29 cellular contexts compared by ENCODE assay signal in the genomic region with DNA sequence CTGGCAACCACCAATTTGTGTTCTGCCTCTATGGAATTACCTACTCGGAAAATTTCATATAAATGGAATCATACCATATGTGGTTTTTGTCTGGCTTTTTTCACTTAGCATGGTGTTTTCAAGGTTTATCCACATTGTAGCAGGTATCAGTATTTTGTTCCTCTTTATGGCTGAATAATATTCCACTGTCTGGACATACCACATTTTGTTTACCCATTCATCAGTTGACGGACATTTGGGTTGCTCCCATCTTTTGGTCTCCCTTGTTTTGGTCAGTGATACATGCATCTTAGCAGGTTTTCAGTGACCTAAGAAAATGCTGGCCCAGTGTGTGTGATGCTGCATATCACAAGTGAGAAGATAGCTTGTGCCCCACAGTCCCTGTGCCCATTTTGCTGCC.
"Had no signal": no experiment of that assay in that cellular context is flagged by ENCODE, and none has a peak within 500 bp of the region (broad histone marks: within the 10 kb centered on the region; RNA-seq: fewer than 3 reads in every experiment).

No MANE protein-coding gene starts in this region.

- H3K4me3 ChIP-seq: neural progenitor cell, pancreas, prostate gland, right atrium auricular region, right lobe of liver, sigmoid colon, stomach, suprapubic skin, testis, tibial artery, transverse colon, upper lobe of right lung, uterus had no signal

- H3K27ac Mint-ChIP-seq: naive thymus-derived CD4-positive, alpha-beta T cell; natural killer cell; neural progenitor cell; stimulated activated effector memory CD8-positive, alpha-beta T cell treated with anti-CD3 and anti-CD28 coated beads, Interleukin-12 subunit alpha, Interleukin-12 subunit beta, amount 100 ng/mL, for 72 hours; stimulated activated naive B cell treated with anti-CD40 and anti-IgM and Interleukin-4, amounts not matched to agents 10 μg/mL and 1 μg/mL and 100 μg/mL, for 72 hours; stimulated activated naive CD8-positive, alpha-beta T cell treated with anti-CD3 and anti-CD28 coated beads, Interleukin-15, Interleukin-2, amounts not matched to agents 100 ng/mL and 50 ng/mL, for 24 hours; type B pancreatic cell had no signal

- H3K4me1 ChIP-seq: neural progenitor cell, pancreas, prostate gland, right atrium auricular region, right lobe of liver, testis, upper lobe of right lung had no signal

- H3K36me3 Mint-ChIP-seq: natural killer cell; neural progenitor cell; stimulated activated effector memory CD8-positive, alpha-beta T cell treated with anti-CD3 and anti-CD28 coated beads, Interleukin-12 subunit alpha, Interleukin-12 subunit beta, amount 100 ng/mL, for 72 hours; type B pancreatic cell had no signal

- DNase-seq: naive thymus-derived CD4-positive, alpha-beta T cell; natural killer cell; occipital lobe; pancreas; retina; right lobe of liver; small intestine; stimulated activated CD4-positive, alpha-beta T cell treated with anti-CD3 and anti-CD28 coated beads, Interleukin-15, amount 100 ng/mL, for 24 hours; stimulated activated CD4-positive, alpha-beta T cell treated with anti-CD3 and anti-CD28 coated beads, Interleukin-2, amount 100 ng/mL, for 24 hours; stimulated activated CD4-positive, alpha-beta T cell treated with anti-CD3 and anti-CD28 coated beads, Interleukin-2, amount 100 ng/mL, for 48 hours; stimulated activated CD4-positive, alpha-beta T cell treated with anti-CD3 and anti-CD28 coated beads, Interleukin-4, amount 100 ng/mL, for 24 hours; stimulated activated naive B cell treated with anti-CD40 and anti-IgM and Interleukin-4, amounts not matched to agents 10 μg/mL and 1 μg/mL and 100 μg/mL, for 72 hours; stimulated activated naive CD4-positive, alpha-beta T cell treated with Interleukin-2 at 50 U/mL for 16 hours; stomach; substantia nigra; testis; tibial artery; transverse colon; upper lobe of right lung; uterus had no signal

- H3K27ac ChIP-seq: neural progenitor cell, pancreas, prostate gland, right lobe of liver, suprapubic skin, testis, upper lobe of right lung, uterus had no signal

- H3K27me3 ChIP-seq: neural progenitor cell, pancreas, right atrium auricular region, right lobe of liver, sigmoid colon, stomach, suprapubic skin, testis, tibial artery, transverse colon, upper lobe of right lung, uterus had no signal

- H3K36me3 ChIP-seq: neural progenitor cell, pancreas, prostate gland, right atrium auricular region, right lobe of liver, sigmoid colon, stomach, suprapubic skin, tibial artery, transverse colon, upper lobe of right lung, uterus had no signal

- H3K4me2 ChIP-seq: neural progenitor cell had no signal

- ATAC-seq: naive thymus-derived CD4-positive, alpha-beta T cell; natural killer cell; pancreas; stimulated activated effector memory CD8-positive, alpha-beta T cell treated with anti-CD3 and anti-CD28 coated beads, Interleukin-12 subunit alpha, Interleukin-12 subunit beta, amount 100 ng/mL, for 72 hours; stimulated activated naive B cell treated with anti-CD40 and anti-IgM and Interleukin-4, amounts not matched to agents 10 μg/mL and 1 μg/mL and 100 μg/mL, for 72 hours had no signal

- H3K4me3 Mint-ChIP-seq: naive thymus-derived CD4-positive, alpha-beta T cell; natural killer cell; nephron; neural progenitor cell; stimulated activated effector memory CD8-positive, alpha-beta T cell treated with anti-CD3 and anti-CD28 coated beads, Interleukin-12 subunit alpha, Interleukin-12 subunit beta, amount 100 ng/mL, for 72 hours; stimulated activated naive B cell treated with anti-CD40 and anti-IgM and Interleukin-4, amounts not matched to agents 10 μg/mL and 1 μg/mL and 100 μg/mL, for 72 hours; stimulated activated naive CD8-positive, alpha-beta T cell treated with anti-CD3 and anti-CD28 coated beads, Interleukin-15, Interleukin-2, amounts not matched to agents 100 ng/mL and 50 ng/mL, for 24 hours; type B pancreatic cell had no signal

- H3K9ac ChIP-seq: neural progenitor cell had no signal

- H3K4me1 Mint-ChIP-seq: naive thymus-derived CD4-positive, alpha-beta T cell; natural killer cell; stimulated activated effector memory CD8-positive, alpha-beta T cell treated with anti-CD3 and anti-CD28 coated beads, Interleukin-12 subunit alpha, Interleukin-12 subunit beta, amount 100 ng/mL, for 72 hours; stimulated activated naive B cell treated with anti-CD40 and anti-IgM and Interleukin-4, amounts not matched to agents 10 μg/mL and 1 μg/mL and 100 μg/mL, for 72 hours had no signal

- H3K9me3 Mint-ChIP-seq: natural killer cell; stimulated activated effector memory CD8-positive, alpha-beta T cell treated with anti-CD3 and anti-CD28 coated beads, Interleukin-12 subunit alpha, Interleukin-12 subunit beta, amount 100 ng/mL, for 72 hours; stimulated activated naive CD8-positive, alpha-beta T cell treated with anti-CD3 and anti-CD28 coated beads, Interleukin-15, Interleukin-2, amounts not matched to agents 100 ng/mL and 50 ng/mL, for 24 hours; type B pancreatic cell had no signal

- H3K9me3 ChIP-seq: pancreas, prostate gland, right atrium auricular region, right lobe of liver, sigmoid colon, stomach, suprapubic skin, testis, tibial artery, transverse colon, upper lobe of right lung, uterus had no signal

- H2AFZ ChIP-seq: neural progenitor cell had no signal

- H3K27me3 Mint-ChIP-seq: stimulated activated naive B cell treated with anti-CD40 and anti-IgM and Interleukin-4, amounts not matched to agents 10 μg/mL and 1 μg/mL and 100 μg/mL, for 72 hours; stimulated activated naive CD8-positive, alpha-beta T cell treated with anti-CD3 and anti-CD28 coated beads, Interleukin-15, Interleukin-2, amounts not matched to agents 100 ng/mL and 50 ng/mL, for 24 hours; type B pancreatic cell had no signal
